ENCODE assay signal across 9 cellular contexts in the genomic region with DNA sequence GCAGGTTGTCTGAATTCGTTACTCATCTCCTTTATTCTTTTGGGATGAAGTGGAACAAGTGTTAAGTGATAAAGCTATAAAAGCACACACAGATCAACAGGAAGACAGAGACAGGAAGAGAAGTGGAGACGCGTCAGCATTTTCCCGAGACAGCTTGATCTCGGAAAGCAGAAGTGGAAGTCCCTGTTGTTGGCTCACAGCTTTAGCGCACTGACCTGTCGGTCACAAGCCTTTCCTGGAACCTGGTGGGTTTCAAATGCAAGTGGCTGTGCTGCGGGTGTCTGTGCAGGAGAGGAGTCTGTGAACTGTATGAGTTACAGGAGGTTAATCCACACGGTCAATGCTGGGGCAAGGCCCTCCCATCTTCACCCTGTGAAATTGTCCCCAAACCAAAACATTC.
DNase-seq lines count a peak whose midpoint lies in the region; ATAC-seq and TF ChIP-seq lines count a peak whose summit lies in the region.
"Had no signal": no experiment of that assay in that cellular context is flagged by ENCODE, and none has a peak within 500 bp of the region (broad histone marks: within the 10 kb centered on the region; RNA-seq: fewer than 3 reads in every experiment).

No MANE protein-coding gene starts in this region.

- H2AFZ ChIP-seq in OCI-LY1 (ENCODE audit: low read length), result no peak overlapping the region
- H2AFZ ChIP-seq in neural progenitor cell (replicated peaks), result no peak overlapping the region

- no peak for DNase-seq in effector memory CD4-positive, alpha-beta T cell
- DNase-seq in neural progenitor cell (ENCODE audit: low spot score) (peak; percentile 13), cerebellum (ENCODE audit: low spot score) (no peak), mesenteric fat pad (ENCODE audit: low spot score) (no peak), NCI-H2196 treated with DMSO at 0.1 percent for 48 hours (lab: John Stamatoyannopoulos, UW; ENCODE audit: unreplicated experiment) (no peak)

- no peak for TF ChIP-seq CTCF in OCI-LY1 (IDR thresholded peaks at IDR 0.05; ENCODE audit: low read length)
- TF ChIP-seq CTCF in neural progenitor cell (IDR thresholded peaks at IDR 0.05), result no peak

- H4K20me1 ChIP-seq in OCI-LY1 (ENCODE audit: insufficient read depth, low read length) (no peaks in the 10 kb centered on the region), neural progenitor cell (ENCODE audit: low read depth) (no peaks in the 10 kb centered on the region)

- H3K36me3 Mint-ChIP-seq in neural progenitor cell, result no peaks in the 10 kb centered on the region

- H3K9me3 Mint-ChIP-seq in neural progenitor cell, result no peaks in the 10 kb centered on the region

- H3K9me3 ChIP-seq in OCI-LY1 (ENCODE audit: low read length), result no peaks in the 10 kb centered on the region
- no peaks in the 10 kb centered on the region for H3K9me3 ChIP-seq in effector memory CD4-positive, alpha-beta T cell (ENCODE audit: control insufficient read depth, low read length)
- H3K9me3 ChIP-seq in neural progenitor cell (ENCODE audit: low read depth), result no peaks in the 10 kb centered on the region

- peak overlapping the region; percentile 34 for H3K4me3 ChIP-seq in OCI-LY1 (ENCODE audit: low read depth, low read length, poor library complexity, severe bottlenecking)
- H3K4me3 ChIP-seq in effector memory CD4-positive, alpha-beta T cell (ENCODE audit: insufficient read depth, low read depth, low read length, poor library complexity, severe bottlenecking), result peak overlapping the region; percentile 37
- H3K4me3 ChIP-seq in neural progenitor cell, result no peak overlapping the region

- ATAC-seq in GM18873 (IDR thresholded peaks at IDR 0.05; ENCODE audit: low FRiP score, unreplicated experiment), result peak; percentile 91
- peak; percentile 95 for ATAC-seq in HG02678 (IDR thresholded peaks at IDR 0.05; ENCODE audit: unreplicated experiment)
- ATAC-seq: Panc1 had no signal

- peaks cover 2% of the 10 kb centered on the region for H3K27me3 Mint-ChIP-seq in neural progenitor cell (ENCODE audit: insufficient read depth, low read depth)

- H3K27me3 ChIP-seq in OCI-LY1 (ENCODE audit: insufficient read depth, low read length), result no peaks in the 10 kb centered on the region
- H3K27me3 ChIP-seq in effector memory CD4-positive, alpha-beta T cell (replicated peaks; ENCODE audit: control insufficient read depth, insufficient read depth, low read length, poor library complexity, severe bottlenecking), result no peaks in the 10 kb centered on the region
- peaks cover 9% of the 10 kb centered on the region for H3K27me3 ChIP-seq in neural progenitor cell

- H3K79me2 ChIP-seq in OCI-LY1 (ENCODE audit: insufficient read depth, low read length) (no peaks in the 10 kb centered on the region), neural progenitor cell (ENCODE audit: low read depth) (no peaks in the 10 kb centered on the region)

- H3K9ac ChIP-seq in OCI-LY1 (ENCODE audit: low read length) (peak overlapping the region; percentile 11; the same call in 1 of the 2 replicates), neural progenitor cell (no peak overlapping the region)

- no peaks in the 10 kb centered on the region for H3K36me3 ChIP-seq in OCI-LY1 (ENCODE audit: insufficient read depth, low read length)
- no peaks in the 10 kb centered on the region for H3K36me3 ChIP-seq in effector memory CD4-positive, alpha-beta T cell (ENCODE audit: control insufficient read depth, insufficient read depth, low read length)
- no peaks in the 10 kb centered on the region for H3K36me3 ChIP-seq in neural progenitor cell

- no peak overlapping the region for H3K4me3 Mint-ChIP-seq in neural progenitor cell

- peaks cover 40% of the 10 kb centered on the region for H3K4me1 Mint-ChIP-seq in neural progenitor cell

- H3K27ac ChIP-seq in OCI-LY1 (ENCODE audit: low read depth, low read length, poor library complexity, severe bottlenecking), result peak overlapping the region; percentile 78
- peak overlapping the region; percentile 29 for H3K27ac ChIP-seq in effector memory CD4-positive, alpha-beta T cell (ENCODE audit: insufficient read depth, low read length, poor library complexity, severe bottlenecking)
- no peak overlapping the region for H3K27ac ChIP-seq in neural progenitor cell

- H3K4me2 ChIP-seq in OCI-LY1 (ENCODE audit: low read length) (peak overlapping the region; percentile 66), neural progenitor cell (no peak overlapping the region)

- H3F3A ChIP-seq in OCI-LY1 (ENCODE audit: insufficient read depth, low read length) (no peaks in the 10 kb centered on the region), neural progenitor cell (ENCODE audit: low read depth) (no peaks in the 10 kb centered on the region)

- H3K4me1 ChIP-seq in OCI-LY1 (ENCODE audit: insufficient read depth, low read length, severe bottlenecking) (peaks cover 30% of the 10 kb centered on the region), neural progenitor cell (peaks cover 20% of the 10 kb centered on the region)
- H3K4me1 ChIP-seq in effector memory CD4-positive, alpha-beta T cell (ENCODE audit: control insufficient read depth, insufficient read depth, low read length, poor library complexity, severe bottlenecking), result no peaks in the 10 kb centered on the region

- no peaks in the 10 kb centered on the region for H3K9me2 ChIP-seq in OCI-LY1 (ENCODE audit: low read depth, low read length)

- H3K27ac Mint-ChIP-seq in neural progenitor cell, result no peak overlapping the region
